Comparison of ENCODE assay signal across 1 cellular context in genomic region chr3:122365073-122365472, GRCh38.
TF ChIP-seq lines count a peak whose summit lies in the region.

No MANE protein-coding gene starts in this region.

TF ChIP-seq in HepG2, 621 proteins besides CTCF, POLR2A, EP300 and RAD21:
- TF ChIP-seq SCMH1 (CRISPR knock-in tag; IDR thresholded peaks at IDR 0.05; ENCODE audit: borderline replicate concordance), result no peak
- peak; percentile 21; the same call in 1 of the 2 replicates for TF ChIP-seq CHD4 (IDR thresholded peaks at IDR 0.05; ENCODE audit: borderline replicate concordance, low read length)
- 0 out of 2 replicates have a peak, but pooled peaks have one; percentile 8 for TF ChIP-seq YEATS4 (CRISPR knock-in tag; IDR thresholded peaks at IDR 0.05; ENCODE audit: borderline replicate concordance)
TF ChIP-seq in HepG2: peak in this region for 2.
